1 cellular context compared by ENCODE assay signal in the genomic region with DNA sequence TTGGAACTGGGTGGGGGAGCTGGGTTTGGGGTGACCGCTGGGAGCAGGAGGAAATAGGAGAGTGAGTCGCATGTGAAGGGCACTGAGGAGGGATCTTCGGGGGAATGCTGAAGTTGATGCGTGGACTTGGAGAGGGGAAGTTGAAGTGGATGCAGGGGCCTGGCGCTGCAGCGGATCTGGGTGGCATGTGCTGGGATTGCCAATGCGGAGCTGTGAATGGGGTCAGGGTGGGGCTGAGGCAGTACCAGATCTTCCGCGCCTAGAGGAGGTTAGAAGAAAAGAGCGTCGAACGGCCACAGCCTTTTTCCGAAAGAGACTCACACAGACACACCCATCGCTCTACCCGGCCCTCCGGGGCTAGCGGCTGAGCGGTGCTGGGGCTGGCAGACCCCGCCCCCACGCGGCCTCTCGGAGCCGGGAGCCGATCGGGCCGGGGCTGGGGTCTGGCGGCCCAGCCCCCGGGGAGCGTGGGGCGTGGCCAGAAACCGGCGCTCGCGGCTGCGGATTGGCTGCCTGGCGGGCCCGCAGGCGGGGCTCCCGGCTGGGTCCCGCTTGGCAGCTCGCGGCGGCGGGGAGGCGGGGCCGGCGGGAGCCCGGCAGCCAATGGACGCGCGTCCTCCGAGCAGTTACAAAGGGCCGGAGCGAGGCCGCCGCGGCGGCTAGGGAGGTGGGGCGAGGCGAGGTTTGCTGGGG.
TF ChIP-seq lines count a peak whose summit lies in the region.

A gene (plus strand): TSS at position 655 of the 693 bp plus-strand sequence. CDS start 93 bp downstream, outside the sequence.

TF ChIP-seq in HEK293, 187 proteins besides CTCF, POLR2A, EP300 and RAD21 (continued from another document):
- TF ChIP-seq, protein P1, sequence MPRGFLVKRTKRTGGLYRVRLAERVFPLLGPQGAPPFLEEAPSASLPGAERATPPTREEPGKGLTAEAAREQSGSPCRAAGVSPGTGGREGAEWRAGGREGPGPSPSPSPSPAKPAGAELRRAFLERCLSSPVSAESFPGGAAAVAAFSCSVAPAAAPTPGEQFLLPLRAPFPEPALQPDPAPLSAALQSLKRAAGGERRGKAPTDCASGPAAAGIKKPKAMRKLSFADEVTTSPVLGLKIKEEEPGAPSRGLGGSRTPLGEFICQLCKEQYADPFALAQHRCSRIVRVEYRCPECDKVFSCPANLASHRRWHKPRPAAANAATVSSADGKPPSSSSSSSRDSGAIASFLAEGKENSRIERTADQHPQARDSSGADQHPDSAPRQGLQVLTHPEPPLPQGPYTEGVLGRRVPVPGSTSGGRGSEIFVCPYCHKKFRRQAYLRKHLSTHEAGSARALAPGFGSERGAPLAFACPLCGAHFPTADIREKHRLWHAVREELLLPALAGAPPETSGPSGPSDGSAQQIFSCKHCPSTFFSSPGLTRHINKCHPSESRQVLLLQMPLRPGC (tag by site-specific recombination; IDR thresholded peaks at IDR 0.05), result no peak
